30 cellular contexts compared by ENCODE assay signal in genomic region chr14:23719225-23719985, GRCh38.
"Had no signal": no experiment of that assay in that cellular context is flagged by ENCODE, and none has a peak within 500 bp of the region (broad histone marks: within the 10 kb centered on the region; RNA-seq: fewer than 3 reads in every experiment).

No MANE protein-coding gene starts in this region.

- H3K4me1 Mint-ChIP-seq: activated T-helper 17 cell treated with anti-CD3 and anti-CD28 coated beads, Interleukin-2, amount 50 U/mL, for 72 hours; central memory CD8-positive, alpha-beta T cell had no signal

- H3K27ac Mint-ChIP-seq: activated CD8-positive, alpha-beta T cell treated with anti-CD3 and anti-CD28 coated beads for 36 hours; activated naive CD8-positive, alpha-beta T cell; activated T-helper 17 cell treated with anti-CD3 and anti-CD28 coated beads, Interleukin-2, amount 50 U/mL, for 72 hours; effector memory CD8-positive, alpha-beta T cell had no signal

- ATAC-seq: activated CD8-positive, alpha-beta T cell treated with anti-CD3 and anti-CD28 coated beads for 36 hours; activated T-cell treated with anti-CD3 and anti-CD28 coated beads, Interleukin-2, amount 50 U/mL, for 4 hours; activated T-helper 17 cell treated with anti-CD3 and anti-CD28 coated beads, Interleukin-2, amount 50 U/mL, for 72 hours; effector memory CD8-positive, alpha-beta T cell; foreskin keratinocyte; gastrocnemius medialis had no signal

- H3K9me3 Mint-ChIP-seq: activated CD8-positive, alpha-beta T cell treated with anti-CD3 and anti-CD28 coated beads for 36 hours; activated T-cell treated with anti-CD3 and anti-CD28 coated beads, Interleukin-2, amount 50 U/mL, for 4 hours; activated T-helper 17 cell treated with anti-CD3 and anti-CD28 coated beads, Interleukin-2, amount 50 U/mL, for 72 hours; central memory CD8-positive, alpha-beta T cell; effector memory CD8-positive, alpha-beta T cell had no signal

- DNase-seq: activated CD4-positive, alpha-beta T cell treated with anti-CD3 and anti-CD28 coated beads for 1 hour; activated CD4-positive, alpha-beta T cell treated with anti-CD3 and anti-CD28 coated beads for 48 hours; activated CD4-positive, alpha-beta T cell treated with anti-CD3 and anti-CD28 coated beads, Interleukin-2, amount 50 U/mL, for 1 hour; activated CD4-positive, alpha-beta T cell treated with anti-CD3 and anti-CD28 coated beads, Interleukin-2, amount 50 U/mL, for 48 hours; activated CD8-positive, alpha-beta memory T cell treated with anti-CD3 and anti-CD28 coated beads for 24 hours; activated CD8-positive, alpha-beta T cell treated with anti-CD3 and anti-CD28 coated beads for 36 hours; activated effector memory CD4-positive, alpha-beta T cell treated with Interleukin-2 at 50 U/mL for 16 hours; activated gamma-delta T cell treated with Interleukin-2 at 50 U/mL for 16 hours; activated naive CD4-positive, alpha-beta T cell treated with anti-CD3 and anti-CD28 coated beads, Interleukin-2, amount 50 U/mL, for 16 hours; activated naive CD4-positive, alpha-beta T cell treated with Interleukin-2 at 50 U/mL for 16 hours; activated T-cell treated with anti-CD3 and anti-CD28 coated beads, Interleukin-2, amount 50 U/mL, for 4 hours; amniotic stem cell; anterior cingulate cortex; brain microvascular endothelial cell; cortex of kidney; dermis blood vessel endothelial cell; effector CD4-positive, alpha-beta T cell; effector memory CD8-positive, alpha-beta T cell; erythroblast; foreskin keratinocyte; gastrocnemius medialis; glutamatergic neuron; T-helper 2 cell had no signal

- H3K27me3 ChIP-seq: brain microvascular endothelial cell, esophagus muscularis mucosa, foreskin keratinocyte, gastrocnemius medialis had no signal

- H3K4me3 ChIP-seq: esophagus muscularis mucosa, gastrocnemius medialis had no signal

- H3K36me3 Mint-ChIP-seq: activated naive CD8-positive, alpha-beta T cell had no signal

- H3K4me1 ChIP-seq: esophagus muscularis mucosa, gastrocnemius medialis had no signal

- FAIRE-seq: astrocyte, bronchial epithelial cell, colon had no signal

- H3K27me3 Mint-ChIP-seq: activated CD8-positive, alpha-beta T cell treated with anti-CD3 and anti-CD28 coated beads for 36 hours had no signal

- H3K36me3 ChIP-seq: brain microvascular endothelial cell, esophagus muscularis mucosa, gastrocnemius medialis had no signal

- H3K4me3 Mint-ChIP-seq: activated CD8-positive, alpha-beta T cell treated with anti-CD3 and anti-CD28 coated beads for 36 hours; activated naive CD8-positive, alpha-beta T cell; activated T-cell treated with anti-CD3 and anti-CD28 coated beads, Interleukin-2, amount 50 U/mL, for 4 hours; activated T-helper 17 cell treated with anti-CD3 and anti-CD28 coated beads, Interleukin-2, amount 50 U/mL, for 72 hours; central memory CD8-positive, alpha-beta T cell; effector memory CD8-positive, alpha-beta T cell had no signal

- H3K9me3 ChIP-seq: esophagus muscularis mucosa, gastrocnemius medialis had no signal

- H3K27ac ChIP-seq: brain microvascular endothelial cell, esophagus muscularis mucosa, foreskin keratinocyte, gastrocnemius medialis had no signal
